ENCODE assay signal across 10 cellular contexts in genomic region chr1:21322681-21323016, GRCh38. TPM values are rescaled to one million over a fixed set of nuclear protein-coding genes. Genes with fewer than 3 reads are reported as not detected.
A peak's percentile ranks its signal among the peaks of the same experiment; 100 is the strongest.
DNase-seq lines count a peak whose midpoint lies in the region; TF ChIP-seq lines count a peak whose summit lies in the region.
"Had no signal": no experiment of that assay in that cellular context is flagged by ENCODE, and none has a peak within 500 bp of the region (broad histone marks: within the 10 kb centered on the region; RNA-seq: fewer than 3 reads in every experiment).

No MANE protein-coding gene starts in this region.

- in situ Hi-C loops in ACHN (cut with HindIII; ENCODE audit: low pct_ligation_motif_present, low pct_unique_long_range_greater_than_20kb, low sequenced_read_pairs): no loop called here

- peaks cover 34% of the 10 kb centered on the region for H3K4me1 ChIP-seq in HEK293 (ENCODE audit: control insufficient read depth, insufficient read depth, low read length)
- H3K4me1 ChIP-seq in right atrium auricular region: peaks cover 5 to 100% of the 10 kb centered on the region in 2 donors
- H3K4me1 ChIP-seq in spleen: peaks cover 37 to 97% (median 78%) of the 10 kb centered on the region in 6 donors

- H3K4me3 ChIP-seq in HEK293 (ENCODE audit: low read depth, low read length) (no peak overlapping the region), right atrium auricular region (no peak overlapping the region), spleen (no peak overlapping the region)

- no peaks in the 10 kb centered on the region for H3K9me3 ChIP-seq in HEK293 (ENCODE audit: control insufficient read depth, insufficient read depth, low read depth, low read length)
- H3K9me3 ChIP-seq in right atrium auricular region: no peaks in the 10 kb centered on the region
- H3K9me3 ChIP-seq in spleen: no peaks in the 10 kb centered on the region

- TF ChIP-seq CTCF in HEK293 (tag by site-specific recombination; IDR thresholded peaks at IDR 0.05) (no peak), right atrium auricular region (IDR thresholded peaks at IDR 0.05) (no peak), spleen (IDR thresholded peaks at IDR 0.05 in 8 of 11, conservative IDR thresholded peaks at IDR 0.05 in 3 of 11) (no peak)

- CTCF ChIA-PET in HEK293 (lab: Yijun Ruan, JAX): interaction anchor here (1.0 to 7.4 kb wide), 5 partner anchors 12 to 68 kb away, joined by 3 to 79 read pairs (median 7); no protein-coding TSS in a partner anchor

- H3K27ac ChIP-seq in HEK293 (ENCODE audit: extremely low read depth, low read depth, low read length): no peak overlapping the region; the same call in 1 of the 2 replicates
- H3K27ac ChIP-seq in right atrium auricular region: peak overlapping the region; percentile 88 to 94
- peak overlapping the region in 6 of 8 donors; percentile 1 to 95 (median 78) for H3K27ac ChIP-seq in spleen

- intact Hi-C loops in spleen (cut with DNase I; ENCODE audit: low total_unique reads): no loop called here

- WGBS in spleen, 5 donors: 19 to 37% (median 23%) methylated on average over 6 of the region's 6 CpGs

- no peak for TF ChIP-seq POLR2A in spleen (IDR thresholded peaks at IDR 0.05)

- peak; percentile 56 for DNase-seq in UCSD-AML1 (lab: John Stamatoyannopoulos, UW; ENCODE audit: unreplicated experiment)
- no peak for DNase-seq in right atrium auricular region (ENCODE audit: low spot score)
- DNase-seq in spleen: no peak
- DNase-seq in T1000 (lab: John Stamatoyannopoulos, UW): no peak
- DNase-seq in ACHN: no peak
- no peak for DNase-seq in germinal center (ENCODE audit: low spot score)
- no peak for DNase-seq in retina
- DNase-seq: NCI-H446 treated with DMSO at 0.1 percent for 48 hours, small intestine had no signal

- H3K36me3 ChIP-seq in HEK293 (ENCODE audit: control insufficient read depth in 2 of 2, insufficient read depth in 1 of 2, low read length in 2 of 2) (no peaks in the 10 kb centered on the region), right atrium auricular region (no peaks in the 10 kb centered on the region), spleen (peaks cover 0 to 14% (median 0%) of the 10 kb centered on the region in 6 donors)

- POLR2A ChIA-PET in HEK293 (lab: Yijun Ruan, JAX): interaction anchor here (2.0 kb wide), 1 partner anchor 16 kb away, joined by 4 read pairs; no protein-coding TSS in a partner anchor

- H3K27me3 ChIP-seq in right atrium auricular region: no peaks in the 10 kb centered on the region
- H3K27me3 ChIP-seq in spleen (replicated peaks in 1 of 7): no peaks in the 10 kb centered on the region

TF ChIP-seq in HEK293, 187 proteins besides CTCF, POLR2A, EP300 and RAD21:
- 0 out of 2 replicates have a peak, but pooled peaks have one; percentile 31 for TF ChIP-seq KLF1 (tag by site-specific recombination; IDR thresholded peaks at IDR 0.05)
- TF ChIP-seq OSR2 (tag by site-specific recombination; IDR thresholded peaks at IDR 0.05): no peak
- no peak for TF ChIP-seq ZNF707 (tag by site-specific recombination; IDR thresholded peaks at IDR 0.05)
- no peak for TF ChIP-seq EGR2 (tag by site-specific recombination; IDR thresholded peaks at IDR 0.05; ENCODE audit: low read depth)
- TF ChIP-seq PRDM10 (tag by site-specific recombination; IDR thresholded peaks at IDR 0.05): peak; percentile 34
- peak; percentile 15; the same call in 1 of the 2 replicates for TF ChIP-seq ZBTB48 (tag by site-specific recombination; IDR thresholded peaks at IDR 0.05)
TF ChIP-seq in HEK293: peak in this region for 3.

RNA-seq across cellular contexts. Expression of gene ECE1, which starts 32.4 kb away (rescaled TPM):
- total RNA-seq in right atrium auricular region (100 to 1,000 TPM in 1 of 2 donors, 10 to 100 TPM in 1; 83.7 to 152 TPM), spleen (100 to 1,000 TPM in 5 of 7 donors, 10 to 100 TPM in 2; 95.3 to 142 (median 124) TPM)
- polyA plus RNA-seq in spleen: 10 to 100 TPM; 17.2 to 44.4 (median 24.1) TPM
